In the genomic region with DNA sequence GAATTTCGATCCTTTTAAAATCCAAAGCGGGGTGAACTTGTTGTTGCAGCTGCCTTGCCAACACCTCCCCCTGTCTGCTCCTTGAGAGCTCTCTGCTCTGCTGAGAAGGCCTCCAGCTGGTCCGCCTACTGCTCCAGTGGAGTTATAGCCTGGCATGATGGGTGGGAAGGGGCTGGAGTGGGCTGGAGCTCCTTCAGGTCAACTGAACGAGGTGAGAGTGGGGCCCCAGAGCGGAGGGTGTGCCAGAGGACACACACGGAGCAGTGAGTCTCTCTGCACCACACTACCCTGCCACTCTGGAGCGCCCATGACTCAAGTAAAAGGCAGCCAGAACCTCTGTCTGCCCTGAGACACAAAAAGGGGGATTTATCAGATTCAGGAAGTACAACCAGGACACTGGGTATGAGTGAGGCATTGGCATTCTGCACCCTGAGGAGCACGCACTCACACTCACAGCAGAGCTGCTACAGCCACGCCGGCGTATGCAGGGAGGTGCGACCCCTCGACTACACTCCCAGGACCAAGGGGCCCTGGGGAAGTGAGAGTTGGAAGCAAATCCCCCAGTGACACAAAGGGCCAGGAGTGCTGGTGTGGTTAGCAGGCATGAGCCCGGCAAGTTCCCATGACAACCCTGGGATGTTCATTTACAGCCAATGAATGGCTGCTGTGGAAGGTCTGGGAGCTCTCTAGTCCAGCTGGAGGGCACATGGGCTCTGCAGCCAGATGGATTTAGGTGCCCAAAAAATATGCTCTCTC, we compare ENCODE assay signal across 8 cellular contexts. TPM values are rescaled to one million over a fixed set of nuclear protein-coding genes. Genes with fewer than 3 reads are reported as not detected.
DNase-seq lines count a peak whose midpoint lies in the region; ATAC-seq and TF ChIP-seq lines count a peak whose summit lies in the region.

No MANE protein-coding gene starts in this region.

- peak overlapping the region; percentile 20 to 57 for H3K4me3 Mint-ChIP-seq in activated T-cell treated with anti-CD3 and anti-CD28 coated beads, Interleukin-2, amount 50 U/mL, for 72 hours
- no peak overlapping the region for H3K4me3 Mint-ChIP-seq in endothelial cell (ENCODE audit: unreplicated experiment)

- DNase-seq in activated T-cell treated with anti-CD3 and anti-CD28 coated beads, Interleukin-2, amount 50 U/mL, for 72 hours, result no peak
- DNase-seq in activated T-cell treated with anti-CD3 and anti-CD28 coated beads, Interleukin-2, amount 50 U/mL, for 48 hours, result no peak
- peak; percentile 91 for DNase-seq in kidney glomerular epithelial cell (lab: John Stamatoyannopoulos, UW)
- no peak for DNase-seq in upper lobe of right lung
- DNase-seq in cerebellar nuclear complex (lab: John Stamatoyannopoulos, UW), result no peak
- DNase-seq in endothelial cell (ENCODE audit: low spot score), result no peak
- DNase-seq in NCI-H2029 treated with DMSO at 0.1 percent for 48 hours (lab: John Stamatoyannopoulos, UW), result no peak

- no peaks in the 10 kb centered on the region for H3K9me3 ChIP-seq in upper lobe of right lung

- peaks cover 25% of the 10 kb centered on the region for H3K4me1 Mint-ChIP-seq in activated T-cell treated with anti-CD3 and anti-CD28 coated beads, Interleukin-2, amount 50 U/mL, for 72 hours (ENCODE audit: low read depth)
- peaks cover 14% of the 10 kb centered on the region for H3K4me1 Mint-ChIP-seq in endothelial cell (ENCODE audit: unreplicated experiment)

- intact Hi-C loops in upper lobe of right lung (cut with DNase I), result no loop called here

- no peaks in the 10 kb centered on the region for H3K27me3 Mint-ChIP-seq in activated T-cell treated with anti-CD3 and anti-CD28 coated beads, Interleukin-2, amount 50 U/mL, for 72 hours (ENCODE audit: low read depth)
- peaks cover 1% of the 10 kb centered on the region for H3K27me3 Mint-ChIP-seq in endothelial cell (ENCODE audit: unreplicated experiment)

- TF ChIP-seq CTCF in upper lobe of right lung (IDR thresholded peaks at IDR 0.05) (no peak), endothelial cell (IDR thresholded peaks at IDR 0.05; ENCODE audit: unreplicated experiment) (no peak)

- peak; percentile 10 to 13 for ATAC-seq in activated T-cell treated with anti-CD3 and anti-CD28 coated beads, Interleukin-2, amount 50 U/mL, for 72 hours (replicated peaks in 1 of 2)
- ATAC-seq in upper lobe of right lung, result peak; percentile 38

- H3K27ac ChIP-seq in angular gyrus (ENCODE audit: low read depth, low read length), result peak overlapping the region; percentile 15
- peak overlapping the region; percentile 56 for H3K27ac ChIP-seq in upper lobe of right lung

- H3K36me3 ChIP-seq in upper lobe of right lung, result peaks cover 55% of the 10 kb centered on the region

- no peak overlapping the region for H3K27ac Mint-ChIP-seq in activated T-cell treated with anti-CD3 and anti-CD28 coated beads, Interleukin-2, amount 50 U/mL, for 72 hours
- no peak overlapping the region for H3K27ac Mint-ChIP-seq in endothelial cell (ENCODE audit: unreplicated experiment)

- no peaks in the 10 kb centered on the region for H3K9me3 Mint-ChIP-seq in activated T-cell treated with anti-CD3 and anti-CD28 coated beads, Interleukin-2, amount 50 U/mL, for 72 hours
- H3K9me3 Mint-ChIP-seq in endothelial cell (ENCODE audit: unreplicated experiment), result no peaks in the 10 kb centered on the region

- H3K27me3 ChIP-seq in upper lobe of right lung, result no peaks in the 10 kb centered on the region

- H3K4me1 ChIP-seq in upper lobe of right lung, result peaks cover 41% of the 10 kb centered on the region

- peaks cover 2 to 14% of the 10 kb centered on the region in 2 donors for H3K36me3 Mint-ChIP-seq in activated T-cell treated with anti-CD3 and anti-CD28 coated beads, Interleukin-2, amount 50 U/mL, for 72 hours (ENCODE audit: insufficient read depth in 2 of 2)
- peaks cover 35% of the 10 kb centered on the region for H3K36me3 Mint-ChIP-seq in endothelial cell (ENCODE audit: low read depth, unreplicated experiment)

- no peak overlapping the region for H3K4me3 ChIP-seq in upper lobe of right lung

RNA-seq across cellular contexts. Expression of a gene that starts 28.0 kb away (rescaled TPM):
- 1 to 10 TPM; 8.0 to 9.4 TPM for total RNA-seq in activated T-cell treated with anti-CD3 and anti-CD28 coated beads, Interleukin-2, amount 50 U/mL, for 72 hours
- total RNA-seq in upper lobe of right lung, result 27.2 TPM
- 87.9 TPM for total RNA-seq in endothelial cell (ENCODE audit: unreplicated experiment)

RNA-seq across cellular contexts. Expression of a gene that starts 34.3 kb away (rescaled TPM):
- total RNA-seq in activated T-cell treated with anti-CD3 and anti-CD28 coated beads, Interleukin-2, amount 50 U/mL, for 72 hours, result 10 to 100 TPM; 56.1 to 63.5 TPM
- total RNA-seq in upper lobe of right lung (78.9 TPM), endothelial cell (ENCODE audit: unreplicated experiment) (37.3 TPM)

RNA-seq across cellular contexts. Expression of a gene that starts 45.2 kb away (rescaled TPM):
- 10 to 100 TPM in 1 of 2 donors, 1 to 10 TPM in 1; 8.1 to 16.3 TPM for total RNA-seq in activated T-cell treated with anti-CD3 and anti-CD28 coated beads, Interleukin-2, amount 50 U/mL, for 72 hours
- 10.2 TPM for total RNA-seq in upper lobe of right lung
- total RNA-seq in endothelial cell (ENCODE audit: unreplicated experiment), result 4.8 TPM

RNA-seq across cellular contexts. Expression of a gene that starts 46.3 kb away (rescaled TPM):
- 10 to 100 TPM; 56.5 to 66.2 TPM for total RNA-seq in activated T-cell treated with anti-CD3 and anti-CD28 coated beads, Interleukin-2, amount 50 U/mL, for 72 hours
- 39.4 TPM for total RNA-seq in upper lobe of right lung
- total RNA-seq in endothelial cell (ENCODE audit: unreplicated experiment), result 22.3 TPM
